ENCODE assay signal across 8 cellular contexts in the genomic region with DNA sequence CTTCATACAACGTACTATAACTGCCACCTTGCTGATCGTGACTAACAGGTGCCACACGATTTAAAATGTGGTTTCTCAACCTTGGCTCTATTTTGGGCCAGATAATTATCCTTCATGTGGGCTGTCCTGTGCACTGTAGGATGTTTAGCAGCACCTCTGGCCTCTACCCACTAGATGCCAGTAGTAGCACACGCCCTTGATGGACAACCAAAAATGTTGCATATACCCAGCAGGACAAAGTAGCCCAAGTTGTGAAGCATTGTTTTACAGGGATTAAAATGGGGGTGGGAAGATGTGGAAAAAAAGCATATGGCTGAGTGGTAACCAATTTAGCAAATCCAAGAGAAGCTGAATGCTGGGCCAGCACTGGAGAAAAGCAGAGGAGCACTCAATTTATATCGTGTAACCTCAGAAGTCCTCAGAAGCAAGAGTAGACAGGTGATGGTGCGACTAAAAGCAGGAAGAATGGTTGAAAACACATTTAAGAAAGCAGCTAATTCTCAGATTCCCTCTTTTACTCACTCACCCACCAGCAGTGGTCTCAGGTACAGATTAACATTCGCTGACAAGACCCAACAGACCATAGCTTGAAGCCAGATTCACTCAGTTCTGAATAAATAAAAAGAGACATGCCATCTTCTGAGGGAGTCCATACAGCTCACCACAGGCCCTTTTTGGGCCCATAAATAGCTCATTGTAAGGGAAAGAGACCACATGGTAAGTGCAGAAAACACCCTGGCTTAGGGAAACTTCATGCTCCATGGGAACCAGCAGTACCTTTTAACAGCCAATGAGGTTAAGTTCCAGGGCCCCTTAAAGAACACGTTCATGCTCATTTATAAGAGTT. TPM values are rescaled to one million over a fixed set of nuclear protein-coding genes. Genes with fewer than 3 reads are reported as not detected.
A peak's percentile ranks its signal among the peaks of the same experiment; 100 is the strongest.
DNase-seq lines count a peak whose midpoint lies in the region; ATAC-seq and TF ChIP-seq lines count a peak whose summit lies in the region.

No MANE protein-coding gene starts in this region.

- H2BK15ac ChIP-seq in IMR-90 (ENCODE audit: low read depth, low read length) (no peak overlapping the region), mesenchymal stem cell (ENCODE audit: low read depth, poor library complexity, severe bottlenecking) (no peak overlapping the region)

- H2BK120ac ChIP-seq in IMR-90 (ENCODE audit: low read depth, low read length), result no peak overlapping the region
- no peak overlapping the region for H2BK120ac ChIP-seq in mesenchymal stem cell (ENCODE audit: low read depth, low read length)

- no peak overlapping the region for H4K91ac ChIP-seq in IMR-90 (ENCODE audit: insufficient read depth, low read depth, low read length)
- H4K91ac ChIP-seq in mesenchymal stem cell (ENCODE audit: low read length), result no peak overlapping the region

- H3K18ac ChIP-seq in IMR-90 (ENCODE audit: low read depth, low read length) (no peak overlapping the region), mesenchymal stem cell (ENCODE audit: low read depth in 1 of 2, low read length in 2 of 2) (no peak overlapping the region)

- H3K14ac ChIP-seq in IMR-90 (replicated peaks; ENCODE audit: low read depth, low read length) (no peak overlapping the region), mesenchymal stem cell (ENCODE audit: low read length in 2 of 2) (no peak overlapping the region)

- H3K4me3 ChIP-seq in BJ (ENCODE audit: low read depth, low read length), result no peak overlapping the region
- no peak overlapping the region for H3K4me3 ChIP-seq in IMR-90 (ENCODE audit: insufficient read depth, low read depth, low read length)
- no peak overlapping the region for H3K4me3 ChIP-seq in coronary artery
- H3K4me3 ChIP-seq in mesenchymal stem cell (ENCODE audit: insufficient read depth in 1 of 2, low read depth in 1 of 2, low read length in 2 of 2), result no peak overlapping the region
- no peak overlapping the region for H3K4me3 ChIP-seq in thymus (ENCODE audit: low read length)

- no peak overlapping the region for H3K9ac ChIP-seq in IMR-90 (ENCODE audit: low read depth, low read length)
- no peak overlapping the region for H3K9ac ChIP-seq in mesenchymal stem cell (ENCODE audit: low read length)

- no peak for TF ChIP-seq POLR2A in IMR-90 (IDR thresholded peaks at IDR 0.05; ENCODE audit: low read depth, low read length)

- no peaks in the 10 kb centered on the region; the same call in 1 of the 2 replicates for H3K4me1 ChIP-seq in IMR-90 (ENCODE audit: control insufficient read depth, insufficient read depth, low read length)
- no peaks in the 10 kb centered on the region for H3K4me1 ChIP-seq in mesenchymal stem cell (ENCODE audit: control insufficient read depth, insufficient read depth, low read depth, low read length)
- H3K4me1 ChIP-seq in thymus (ENCODE audit: control insufficient read depth, insufficient read depth, low read length), result peaks cover 5% of the 10 kb centered on the region

- H3K9me3 ChIP-seq in IMR-90 (ENCODE audit: control insufficient read depth, insufficient read depth, low read length) (no peaks in the 10 kb centered on the region), mesenchymal stem cell (ENCODE audit: control insufficient read depth, low read length) (no peaks in the 10 kb centered on the region), thymus (ENCODE audit: control insufficient read depth) (no peaks in the 10 kb centered on the region)

- intact Hi-C loops in IMR-90 (cut with micrococcal nuclease), result loop anchor here (1.0 kb wide), 1 partner anchor 331 kb away; no protein-coding TSS in a partner anchor

- DNase-seq in BJ (ENCODE audit: low read depth) (no peak), IMR-90 (peak; percentile 16), coronary artery (ENCODE audit: low spot score) (no peak), mesenchymal stem cell (peak; percentile 35)

- H2BK5ac ChIP-seq in IMR-90 (ENCODE audit: low read depth, low read length, poor library complexity, severe bottlenecking) (no peak overlapping the region), mesenchymal stem cell (ENCODE audit: low read depth, low read length, poor library complexity, severe bottlenecking) (no peak overlapping the region)

- H3K27me3 ChIP-seq in BJ (ENCODE audit: control insufficient read depth, insufficient read depth, low read length), result no peaks in the 10 kb centered on the region
- no peaks in the 10 kb centered on the region for H3K27me3 ChIP-seq in IMR-90 (ENCODE audit: control insufficient read depth, insufficient read depth, low read length)
- H3K27me3 ChIP-seq in mesenchymal stem cell (ENCODE audit: control insufficient read depth in 1 of 2, insufficient read depth in 1 of 2, low read length in 2 of 2), result no peaks in the 10 kb centered on the region
- no peaks in the 10 kb centered on the region for H3K27me3 ChIP-seq in thymus (ENCODE audit: control insufficient read depth, insufficient read depth)

- POLR2A ChIA-PET in BJ (lab: Charles Lee) (no interaction called here), IMR-90 (lab: Charles Lee; ENCODE audit: unreplicated experiment) (no interaction called here)

- no peak overlapping the region for H2AFZ ChIP-seq in IMR-90 (replicated peaks; ENCODE audit: low read length, poor library complexity)
- H2AFZ ChIP-seq in mesenchymal stem cell (ENCODE audit: low read depth, low read length), result no peak overlapping the region

- no peak overlapping the region for H4K5ac ChIP-seq in IMR-90 (ENCODE audit: low read depth, low read length)

- dilution Hi-C loops in IMR-90 (cut with HindIII; ENCODE audit: low sequenced_read_pairs, unreplicated experiment), result no loop called here

- H3K27ac ChIP-seq in IMR-90 (ENCODE audit: insufficient read depth, low read length), result no peak overlapping the region
- no peak overlapping the region for H3K27ac ChIP-seq in coronary artery
- H3K27ac ChIP-seq in mesenchymal stem cell (ENCODE audit: low read length, poor library complexity, severe bottlenecking), result no peak overlapping the region
- peak overlapping the region; percentile 13 for H3K27ac ChIP-seq in thymus (ENCODE audit: low read depth)

- TF ChIP-seq RAD21 in IMR-90 (IDR thresholded peaks at IDR 0.05; ENCODE audit: low read length), result peak; percentile 56

- H3K36me3 ChIP-seq in BJ (ENCODE audit: control insufficient read depth, insufficient read depth, low read length) (0 out of 2 replicates have a peak, but pooled peaks cover under 1% of the 10 kb centered on the region), IMR-90 (ENCODE audit: control insufficient read depth, insufficient read depth, low read length) (peaks cover 15% of the 10 kb centered on the region), mesenchymal stem cell (ENCODE audit: control insufficient read depth in 1 of 2, insufficient read depth in 2 of 2, low read depth in 1 of 2, low read length in 2 of 2) (peaks cover 5 to 61% of the 10 kb centered on the region in 2 experiments), thymus (ENCODE audit: control insufficient read depth, insufficient read depth) (no peaks in the 10 kb centered on the region)

- no peaks in the 10 kb centered on the region for H4K20me1 ChIP-seq in IMR-90 (ENCODE audit: insufficient read depth, low read length)

- H3K23ac ChIP-seq in IMR-90 (ENCODE audit: low read depth, low read length), result no peak overlapping the region
- H3K23ac ChIP-seq in mesenchymal stem cell (ENCODE audit: low read length in 2 of 2), result no peak overlapping the region

- no peak overlapping the region for H4K8ac ChIP-seq in IMR-90 (ENCODE audit: low read depth in 2 of 2, low read length in 2 of 2)
- H4K8ac ChIP-seq in mesenchymal stem cell (ENCODE audit: low read length), result no peak overlapping the region

- no peak overlapping the region for H3K56ac ChIP-seq in IMR-90 (ENCODE audit: extremely low read depth, insufficient read depth, low read length)

- CTCF ChIA-PET in BJ (lab: Yijun Ruan, JAX), result interaction anchor here (0.7 to 1.9 kb wide), 6 partner anchors 16 to 330 kb away, joined by 3 to 8 read pairs (median 4); no protein-coding TSS in a partner anchor
- CTCF ChIA-PET in IMR-90 (lab: Yijun Ruan, JAX), result interaction anchor here (0.6 to 1.2 kb wide), 3 partner anchors 186 to 331 kb away, joined by 3 to 4 read pairs (median 3); no protein-coding TSS in a partner anchor

- WGBS in IMR-90 (ENCODE audit: extremely low coverage in 2 of 2, insufficient read length in 1 of 2), 2 experiments, result 86% methylated on average over 3 of the region's 8 CpGs; no CpG with 5 or more reads in 1 of the 2 experiments
- WGBS in mesenchymal stem cell, result 88% methylated on average over 8 of the region's 8 CpGs
- WGBS in thymus, result 64% methylated on average over 8 of the region's 8 CpGs

- no TSS peak for BruUV-seq in IMR-90 (replicated peaks; lab: Mats Ljungman, UMichigan)

- H3K4me2 ChIP-seq in IMR-90 (ENCODE audit: low read depth, low read length) (no peak overlapping the region), mesenchymal stem cell (ENCODE audit: low read length, poor library complexity, severe bottlenecking) (no peak overlapping the region)

- no peak overlapping the region for H2BK12ac ChIP-seq in mesenchymal stem cell (ENCODE audit: low read length in 2 of 2)

- ATAC-seq in GM18907 (IDR thresholded peaks at IDR 0.05; ENCODE audit: unreplicated experiment), result peak; percentile 71
- peak; percentile 59 for ATAC-seq in IMR-90 (ENCODE audit: low read depth)
- peak; percentile 85 to 89 for ATAC-seq in activated CD4-positive, CD25-positive, alpha-beta regulatory T cell treated with anti-CD3 and anti-CD28 coated beads, Interleukin-2, amount 50 U/mL, for 24 hours
- no peak for ATAC-seq in GM18511 (IDR thresholded peaks at IDR 0.05; ENCODE audit: unreplicated experiment)

- H2AK5ac ChIP-seq in IMR-90 (ENCODE audit: low read depth, low read length), result no peak overlapping the region
- no peak overlapping the region for H2AK5ac ChIP-seq in mesenchymal stem cell (ENCODE audit: low read length, severe bottlenecking)

- TF ChIP-seq CTCF in BJ (IDR thresholded peaks at IDR 0.05; ENCODE audit: insufficient read depth, low read depth, low read length) (peak; percentile 53), IMR-90 (conservative IDR thresholded peaks at IDR 0.05; ENCODE audit: low read depth, low read length) (peak; percentile 41), coronary artery (IDR thresholded peaks at IDR 0.05) (peak; percentile 64)

- H3K9me1 ChIP-seq in IMR-90 (ENCODE audit: insufficient read depth, low read length), result peaks cover under 1% of the 10 kb centered on the region; the same call in 1 of the 2 replicates

- H2BK20ac ChIP-seq in IMR-90 (ENCODE audit: low read depth, low read length), result no peak overlapping the region

- H2AK9ac ChIP-seq in IMR-90 (replicated peaks; ENCODE audit: low read depth, low read length, poor library complexity), result no peak overlapping the region

- peaks cover 15 to 29% of the 10 kb centered on the region in 2 experiments for H3K79me1 ChIP-seq in IMR-90 (ENCODE audit: low read depth in 1 of 2, low read length in 2 of 2)
- H3K79me1 ChIP-seq in mesenchymal stem cell (replicated peaks; ENCODE audit: low read length, poor library complexity, severe bottlenecking), result peaks cover 23% of the 10 kb centered on the region

- no peak overlapping the region for H3K4ac ChIP-seq in IMR-90 (ENCODE audit: low read depth, low read length)
- no peak overlapping the region for H3K4ac ChIP-seq in mesenchymal stem cell (ENCODE audit: low read depth in 1 of 2, low read length in 2 of 2)

- in situ Hi-C loops in IMR-90 (cut with MboI; ENCODE audit: low sequenced_read_pairs), result no loop called here

RNA-seq across cellular contexts. Expression of a gene that starts 50.6 kb away (rescaled TPM):
- 3.3 and 5.6 TPM in 2 replicates for polyA plus RNA-seq in BJ (2011; rRNA removed)
- polyA minus RNA-seq in BJ (2011; rRNA and poly(A)+ RNA removed), result 10.7 and 16.0 TPM in 2 replicates
- total RNA-seq in IMR-90 (2012; rRNA removed), result 13.1 and 15.1 TPM in 2 replicates
- polyA plus RNA-seq in IMR-90 (2012; rRNA removed), result 5.2 and 7.5 TPM in 2 replicates
- 3.1 and 5.5 TPM in 2 replicates for polyA plus RNA-seq in IMR-90 (2012; cell fraction: cytosol; rRNA removed)
- 4.1 and 12.6 TPM in 2 replicates for polyA plus RNA-seq in IMR-90 (2012; cell fraction: nucleus; rRNA removed; ENCODE audit: low replicate concordance)
- 14.9 TPM for polyA plus RNA-seq in mesenchymal stem cell (2013, experiment 1 of 2)
- 13.5 TPM for polyA plus RNA-seq in mesenchymal stem cell (2013, experiment 2 of 2)
- 4.4 TPM for polyA plus RNA-seq in thymus

Comparison
In these comparisons a context has a peak if more than half of its experiments do, and no peak if none do; other contexts are left out.
1. DNase-seq: peak in IMR-90 (single experiment) and mesenchymal stem cell (single experiment); none in BJ (single experiment) and coronary artery (single experiment).
2. Peak in every context shown above with its lines, with median percentiles within 50 percentile points of each other: CTCF ChIP-seq.